Comparison of ENCODE assay signal across 10 cellular contexts in genomic region chr12:386651-387050, GRCh38. TPM values are rescaled to one million over a fixed set of nuclear protein-coding genes. Genes with fewer than 3 reads are reported as not detected.
DNase-seq lines count a peak whose midpoint lies in the region; ATAC-seq and TF ChIP-seq lines count a peak whose summit lies in the region.
"Had no signal": no experiment of that assay in that cellular context is flagged by ENCODE, and none has a peak within 500 bp of the region (broad histone marks: within the 10 kb centered on the region; RNA-seq: fewer than 3 reads in every experiment).

No MANE protein-coding gene starts in this region.

- peaks cover 46% of the 10 kb centered on the region for H3K79me2 ChIP-seq in KMS-11 (ENCODE audit: insufficient read depth, low read depth)

- H3K27ac ChIP-seq in CD8-positive, alpha-beta T cell (ENCODE audit: low read depth, low read length), result no peak overlapping the region
- H3K27ac ChIP-seq in KMS-11, result peak overlapping the region; percentile 76; the same call in 1 of the 2 replicates

- no peak for TF ChIP-seq CTCF in CD8-positive, alpha-beta T cell (IDR thresholded peaks at IDR 0.05)
- TF ChIP-seq CTCF in KMS-11 (conservative IDR thresholded peaks at IDR 0.05; ENCODE audit: low read depth, low read length) (no peak), chondrocyte (IDR thresholded peaks at IDR 0.05) (no peak)

- H3K9me3 Mint-ChIP-seq in CD8-positive, alpha-beta T cell, result no peaks in the 10 kb centered on the region
- no peaks in the 10 kb centered on the region for H3K9me3 Mint-ChIP-seq in chondrocyte (ENCODE audit: low read depth)
- H3K9me3 Mint-ChIP-seq in natural killer cell treated with Interleukin-12 subunit alpha and Interleukin-12 subunit beta and Interleukin-15 and Interleukin-18, amount 100 ng/mL, for 72 hours, result no peaks in the 10 kb centered on the region

- H3K36me3 ChIP-seq in CD8-positive, alpha-beta T cell (ENCODE audit: insufficient read depth, low read length), result peaks cover 26% of the 10 kb centered on the region
- H3K36me3 ChIP-seq in KMS-11 (ENCODE audit: insufficient read depth), result no peaks in the 10 kb centered on the region; the same call in 1 of the 2 replicates

- no peaks in the 10 kb centered on the region for H3K27me3 Mint-ChIP-seq in CD8-positive, alpha-beta T cell (ENCODE audit: low read depth)
- no peaks in the 10 kb centered on the region for H3K27me3 Mint-ChIP-seq in chondrocyte (ENCODE audit: low read depth)
- H3K27me3 Mint-ChIP-seq in natural killer cell treated with Interleukin-12 subunit alpha and Interleukin-12 subunit beta and Interleukin-15 and Interleukin-18, amount 100 ng/mL, for 72 hours, result no peaks in the 10 kb centered on the region

- H3K27ac Mint-ChIP-seq in CD8-positive, alpha-beta T cell, result peak overlapping the region; percentile 41
- peak overlapping the region; percentile 99 for H3K27ac Mint-ChIP-seq in chondrocyte (ENCODE audit: unreplicated experiment)
- peak overlapping the region in 1 of 2 donors; percentile 78 for H3K27ac Mint-ChIP-seq in natural killer cell treated with Interleukin-12 subunit alpha and Interleukin-12 subunit beta and Interleukin-15 and Interleukin-18, amount 100 ng/mL, for 72 hours

- no peak for DNase-seq in CD8-positive, alpha-beta T cell
- DNase-seq in chondrocyte (ENCODE audit: low spot score), result no peak
- no peak for DNase-seq in natural killer cell treated with Interleukin-12 subunit alpha and Interleukin-12 subunit beta and Interleukin-15 and Interleukin-18, amount 100 ng/mL, for 72 hours (ENCODE audit: low spot score)
- no peak for DNase-seq in occipital lobe (lab: John Stamatoyannopoulos, UW)
- DNase-seq in 8988T, result no peak
- DNase-seq: stimulated activated CD8-positive, alpha-beta memory T cell treated with anti-CD3 and anti-CD28 coated beads, Interleukin-4, amount 100 ng/mL, for 48 hours had no signal

- H3K36me3 Mint-ChIP-seq in CD8-positive, alpha-beta T cell, result peaks cover 48% of the 10 kb centered on the region
- H3K36me3 Mint-ChIP-seq in chondrocyte (ENCODE audit: low read depth), result peaks cover 16% of the 10 kb centered on the region
- H3K36me3 Mint-ChIP-seq in natural killer cell treated with Interleukin-12 subunit alpha and Interleukin-12 subunit beta and Interleukin-15 and Interleukin-18, amount 100 ng/mL, for 72 hours, result peaks cover 25% of the 10 kb centered on the region

- H3K4me1 ChIP-seq in CD8-positive, alpha-beta T cell (ENCODE audit: insufficient read depth, low read length), result peaks cover 45% of the 10 kb centered on the region
- H3K4me1 ChIP-seq in KMS-11 (ENCODE audit: low read depth, poor library complexity, severe bottlenecking), result peaks cover 28% of the 10 kb centered on the region

- H2AFZ ChIP-seq in KMS-11 (ENCODE audit: low read depth), result no peak overlapping the region

- H3K4me2 ChIP-seq in KMS-11, result peak overlapping the region; percentile 100

- H3K4me3 Mint-ChIP-seq in CD8-positive, alpha-beta T cell, result peak overlapping the region; percentile 57
- peak overlapping the region; percentile 97 for H3K4me3 Mint-ChIP-seq in chondrocyte (ENCODE audit: unreplicated experiment)
- H3K4me3 Mint-ChIP-seq in natural killer cell treated with Interleukin-12 subunit alpha and Interleukin-12 subunit beta and Interleukin-15 and Interleukin-18, amount 100 ng/mL, for 72 hours, result peak overlapping the region; percentile 98

- H4K20me1 ChIP-seq in KMS-11 (ENCODE audit: insufficient read depth), result peaks cover 19% of the 10 kb centered on the region; the same call in 1 of the 2 replicates

- CTCF ChIA-PET in CD8-positive, alpha-beta T cell (lab: Charles Lee), result no interaction called here

- POLR2A ChIA-PET in CD8-positive, alpha-beta T cell (lab: Charles Lee), result interaction anchor here (1.2 kb wide), 1 partner anchor 16 kb away, joined by 3 read pairs; no protein-coding TSS in a partner anchor

- no peaks in the 10 kb centered on the region for H3K9me3 ChIP-seq in CD8-positive, alpha-beta T cell (ENCODE audit: low read length)

- H3K4me1 Mint-ChIP-seq in CD8-positive, alpha-beta T cell (ENCODE audit: low read depth), result peaks cover 51% of the 10 kb centered on the region
- H3K4me1 Mint-ChIP-seq in chondrocyte (ENCODE audit: low read depth), result peaks cover 40% of the 10 kb centered on the region
- H3K4me1 Mint-ChIP-seq in natural killer cell treated with Interleukin-12 subunit alpha and Interleukin-12 subunit beta and Interleukin-15 and Interleukin-18, amount 100 ng/mL, for 72 hours (ENCODE audit: low read depth in 2 of 2), result peaks cover 28 to 33% of the 10 kb centered on the region in 2 donors

- no peaks in the 10 kb centered on the region for H3K27me3 ChIP-seq in CD8-positive, alpha-beta T cell (ENCODE audit: insufficient read depth, low read length)
- H3K27me3 ChIP-seq in KMS-11 (ENCODE audit: insufficient read depth, low read depth), result no peaks in the 10 kb centered on the region

- peak overlapping the region; percentile 69; the same call in 1 of the 2 replicates for H3K9ac ChIP-seq in KMS-11

- intact Hi-C loops in CD8-positive, alpha-beta T cell (cut with DNase I, micrococcal nuclease), result loop anchor here (5.0 kb wide), 6 partner anchors 366 to 1616 kb away; partner anchors contain the start of genes DCP1B (in 1 of the 2), ERC1 (in 1 of the 2), FBXL14 (in 1 of the 2) and RAD52 (in 1 of the 2)

- no peak for ATAC-seq in CD8-positive, alpha-beta T cell
- no peak for ATAC-seq in natural killer cell treated with Interleukin-12 subunit alpha and Interleukin-12 subunit beta and Interleukin-15 and Interleukin-18, amount 100 ng/mL, for 72 hours
- no peak for ATAC-seq in GM19035 (IDR thresholded peaks at IDR 0.05; ENCODE audit: unreplicated experiment)
- ATAC-seq in HG02642 (IDR thresholded peaks at IDR 0.05; ENCODE audit: poor library complexity, unreplicated experiment), result no peak

- H3K4me3 ChIP-seq in CD8-positive, alpha-beta T cell (ENCODE audit: low read depth, low read length), result peak overlapping the region; percentile 91
- no peak overlapping the region for H3K4me3 ChIP-seq in KMS-11 (IDR thresholded peaks at IDR 0.05; ENCODE audit: insufficient read depth, low read depth, low read length)
- H3K4me3 ChIP-seq: lung had no signal

RNA-seq across cellular contexts. Expression of gene KDM5A, which starts 2.5 kb away (rescaled TPM):
- total RNA-seq in CD8-positive, alpha-beta T cell, result 100 to 1,000 TPM; 144 to 145 TPM
- 55.2 to 69.0 TPM (median 65.0 TPM) in 3 replicates for total RNA-seq in chondrocyte
- total RNA-seq in natural killer cell treated with Interleukin-12 subunit alpha and Interleukin-12 subunit beta and Interleukin-15 and Interleukin-18, amount 100 ng/mL, for 72 hours, result 100 to 1,000 TPM; 109 to 124 TPM
- total RNA-seq in occipital lobe, result 74.4 TPM

RNA-seq across cellular contexts. Expression of gene CCDC77, which starts 14.8 kb away (rescaled TPM):
- 1 to 10 TPM; 2.8 to 5.2 TPM for total RNA-seq in CD8-positive, alpha-beta T cell
- total RNA-seq in chondrocyte (4.9 to 8.4 TPM (median 6.6 TPM) in 3 replicates), occipital lobe (23.1 TPM)
- 10 to 100 TPM; 13.4 to 23.4 TPM for total RNA-seq in natural killer cell treated with Interleukin-12 subunit alpha and Interleukin-12 subunit beta and Interleukin-15 and Interleukin-18, amount 100 ng/mL, for 72 hours
